13 cellular contexts compared by ENCODE assay signal in the genomic region with DNA sequence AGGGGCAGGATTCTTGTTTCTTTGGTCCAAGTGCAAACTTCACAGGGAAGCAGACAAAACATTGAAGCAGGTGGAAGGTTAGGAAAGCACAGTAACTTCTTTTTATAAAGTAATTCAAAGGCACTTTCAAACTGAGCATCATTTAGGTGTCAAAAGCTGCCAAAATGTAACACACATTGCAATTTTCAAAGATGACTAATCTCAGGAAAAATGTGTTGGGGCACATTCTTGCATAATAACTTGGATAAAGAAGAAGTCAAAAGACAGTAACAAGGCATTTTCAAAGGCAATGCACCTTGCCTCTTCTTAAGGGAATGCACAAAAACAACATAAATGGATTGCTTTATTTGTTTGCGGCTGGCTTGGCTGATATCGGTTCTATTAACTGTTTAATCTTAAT. TPM values are rescaled to one million over a fixed set of nuclear protein-coding genes. Genes with fewer than 3 reads are reported as not detected.
DNase-seq lines count a peak whose midpoint lies in the region; ATAC-seq, FAIRE-seq and TF ChIP-seq lines count a peak whose summit lies in the region.
"Had no signal": no experiment of that assay in that cellular context is flagged by ENCODE, and none has a peak within 500 bp of the region (broad histone marks: within the 10 kb centered on the region; RNA-seq: fewer than 3 reads in every experiment).

No MANE protein-coding gene starts in this region.

- TF ChIP-seq EP300 in HepG2 (IDR thresholded peaks at IDR 0.05; ENCODE audit: low read depth in 2 of 2, low read length in 2 of 2) (no peak), HepG2 (CRISPR knock-in tag; IDR thresholded peaks at IDR 0.05; ENCODE audit: borderline replicate concordance) (no peak), GM12878 (IDR thresholded peaks at IDR 0.05; ENCODE audit: borderline replicate concordance in 1 of 2, control insufficient read depth in 1 of 2, low read depth in 2 of 2, low read length in 2 of 2) (no peak)

- no peaks in the 10 kb centered on the region for H3K36me3 Mint-ChIP-seq in activated CD8-positive, alpha-beta T cell treated with anti-CD3 and anti-CD28 coated beads for 36 hours (ENCODE audit: low read depth)
- H3K36me3 Mint-ChIP-seq: activated naive CD4-positive, alpha-beta T cell treated with anti-CD3 and anti-CD28 coated beads, Interleukin-2, amount 50 U/mL, for 24 hours had no signal

- H3K4me1 ChIP-seq in HepG2 (ENCODE audit: insufficient read depth, low read length): peaks cover 6% of the 10 kb centered on the region
- peaks cover 0 to 12% (median 0%) of the 10 kb centered on the region in 4 donors for H3K4me1 ChIP-seq in right lobe of liver
- peaks cover 8% of the 10 kb centered on the region for H3K4me1 ChIP-seq in GM12878 (ENCODE audit: control insufficient read depth, insufficient read depth, low read length)

- POLR2A ChIA-PET in HepG2 (lab: Yijun Ruan, JAX) (no interaction called here), GM12878 (lab: Charles Lee) (no interaction called here)
- POLR2A ChIA-PET in activated CD8-positive, alpha-beta T cell treated with anti-CD3 and anti-CD28 coated beads for 36 hours (lab: Charles Lee): no interaction called here

- H2AFZ ChIP-seq in HepG2 (ENCODE audit: low read length) (no peak overlapping the region), GM12878 (ENCODE audit: control insufficient read depth, low read depth, low read length) (no peak overlapping the region)

- no peak for TF ChIP-seq RAD21 in HepG2 (CRISPR knock-in tag; IDR thresholded peaks at IDR 0.05)
- TF ChIP-seq RAD21 in GM12878 (IDR thresholded peaks at IDR 0.05; ENCODE audit: insufficient read depth, low read depth, low read length): no peak

- no peak overlapping the region for H3K4me3 ChIP-seq in HepG2 (replicated peaks in 1 of 3; ENCODE audit: insufficient read depth in 1 of 3, low read depth in 2 of 3, low read length in 3 of 3)
- H3K4me3 ChIP-seq in right lobe of liver: no peak overlapping the region
- no peak overlapping the region for H3K4me3 ChIP-seq in GM12878

- H3K9ac ChIP-seq in HepG2 (ENCODE audit: insufficient read depth, low read depth, low read length): no peak overlapping the region
- no peak overlapping the region for H3K9ac ChIP-seq in GM12878 (ENCODE audit: control insufficient read depth, insufficient read depth, low read length)

- H3K9me3 ChIP-seq in HepG2 (ENCODE audit: low read length) (no peaks in the 10 kb centered on the region), right lobe of liver (no peaks in the 10 kb centered on the region), GM12878 (replicated peaks; ENCODE audit: control insufficient read depth, insufficient read depth, low read length) (no peaks in the 10 kb centered on the region)
- H3K9me3 ChIP-seq: esophagus squamous epithelium, spleen had no signal

- ATAC-seq in HepG2: no peak
- ATAC-seq in right lobe of liver: no peak
- ATAC-seq in GM12878: no peak
- ATAC-seq in activated CD8-positive, alpha-beta T cell treated with anti-CD3 and anti-CD28 coated beads for 36 hours: no peak
- ATAC-seq in HG02588 (IDR thresholded peaks at IDR 0.05; ENCODE audit: unreplicated experiment): no peak
- ATAC-seq in HG03159 (IDR thresholded peaks at IDR 0.05; ENCODE audit: unreplicated experiment): no peak
- ATAC-seq in HG02798 (IDR thresholded peaks at IDR 0.05; ENCODE audit: poor library complexity, unreplicated experiment): no peak

- H3K27ac ChIP-seq in HepG2 (ENCODE audit: extremely low read length, insufficient read depth, low read length) (no peak overlapping the region), right lobe of liver (no peak overlapping the region), GM12878 (ENCODE audit: control insufficient read depth, insufficient read depth) (no peak overlapping the region)

- TF ChIP-seq CTCF in HepG2 (CRISPR knock-in tag; IDR thresholded peaks at IDR 0.05) (no peak), right lobe of liver (IDR thresholded peaks at IDR 0.05) (no peak), GM12878 (IDR thresholded peaks at IDR 0.05 in 2 of 3, conservative IDR thresholded peaks at IDR 0.05 in 1 of 3; ENCODE audit: control insufficient read depth in 2 of 3, extremely low read depth in 1 of 3, insufficient read depth in 1 of 3, low read depth in 3 of 3, low read length in 3 of 3) (no peak)
- no peak for TF ChIP-seq CTCF in activated CD8-positive, alpha-beta T cell treated with anti-CD3 and anti-CD28 coated beads for 36 hours (IDR thresholded peaks at IDR 0.05)

- H3K4me3 Mint-ChIP-seq in activated CD8-positive, alpha-beta T cell treated with anti-CD3 and anti-CD28 coated beads for 36 hours: no peak overlapping the region
- H3K4me3 Mint-ChIP-seq: activated naive CD4-positive, alpha-beta T cell treated with anti-CD3 and anti-CD28 coated beads, Interleukin-2, amount 50 U/mL, for 24 hours had no signal

- no TSS peak for BruUV-seq in HepG2 (replicated peaks; lab: Mats Ljungman, UMichigan)
- BruUV-seq in GM12878 (replicated peaks; lab: Mats Ljungman, UMichigan): no TSS peak

- no peak overlapping the region for H3K27ac Mint-ChIP-seq in activated CD8-positive, alpha-beta T cell treated with anti-CD3 and anti-CD28 coated beads for 36 hours
- H3K27ac Mint-ChIP-seq: activated naive CD4-positive, alpha-beta T cell treated with anti-CD3 and anti-CD28 coated beads, Interleukin-2, amount 50 U/mL, for 24 hours had no signal

- in situ Hi-C loops in HepG2 (cut with HindIII; ENCODE audit: extremely low pct_ligation_motif_present, low pct_unique_long_range_greater_than_20kb): no loop called here
- in situ Hi-C loops in GM12878 (cut with MboI): no loop called here

- RAD21 ChIA-PET in GM12878 (lab: Charles Lee; ENCODE audit: unreplicated experiment): interaction anchor here (0.8 to 6.5 kb wide), 4 partner anchors 36 to 566 kb away, joined by 4 to 57 read pairs (median 9); no protein-coding TSS in a partner anchor

- H3K4me2 ChIP-seq in HepG2 (ENCODE audit: low read depth, low read length): no peak overlapping the region
- no peak overlapping the region for H3K4me2 ChIP-seq in GM12878 (ENCODE audit: control insufficient read depth, insufficient read depth)

- no peak for DNase-seq in HepG2 (ENCODE audit: low spot score)
- no peak for DNase-seq in right lobe of liver
- DNase-seq in GM12878 (ENCODE audit: low read depth, low spot score): no peak
- DNase-seq in iris pigment epithelial cell (ENCODE audit: low read depth): peak; percentile 66
- no peak for DNase-seq in activated CD8-positive, alpha-beta T cell treated with anti-CD3 and anti-CD28 coated beads for 36 hours
- DNase-seq: DMS53, esophagus squamous epithelium, nucleus accumbens, spleen had no signal

- H3K79me2 ChIP-seq in HepG2 (ENCODE audit: insufficient read depth, low read length) (no peaks in the 10 kb centered on the region), GM12878 (ENCODE audit: control insufficient read depth, insufficient read depth, low read length) (no peaks in the 10 kb centered on the region)

- H3K36me3 ChIP-seq in HepG2 (replicated peaks in 1 of 2; ENCODE audit: control insufficient read depth in 1 of 2, insufficient read depth in 2 of 2, low read length in 2 of 2) (no peaks in the 10 kb centered on the region), right lobe of liver (no peaks in the 10 kb centered on the region), GM12878 (ENCODE audit: control insufficient read depth in 2 of 2, insufficient read depth in 2 of 2, low read length in 1 of 2) (no peaks in the 10 kb centered on the region)

- H3K27me3 Mint-ChIP-seq in activated CD8-positive, alpha-beta T cell treated with anti-CD3 and anti-CD28 coated beads for 36 hours: peaks cover 40% of the 10 kb centered on the region

- SMC1A ChIA-PET in GM12878 (lab: Charles Lee; ENCODE audit: uncharacterized antibody, unreplicated experiment): interaction anchor here (0.8 to 3.5 kb wide), 11 partner anchors 8 to 566 kb away, joined by 3 to 17 read pairs (median 5); no protein-coding TSS in a partner anchor

- CTCF ChIA-PET in HepG2 (lab: Yijun Ruan, JAX; ENCODE audit: low intra/inter-chr PET ratio, low total read pairs): no interaction called here
- CTCF ChIA-PET in GM12878 (lab: Yijun Ruan, JAX): interaction anchor here (1.0 to 4.9 kb wide), 3 partner anchors 13 to 36 kb away, joined by 3 to 31 read pairs (median 4); no protein-coding TSS in a partner anchor
- CTCF ChIA-PET in activated CD8-positive, alpha-beta T cell treated with anti-CD3 and anti-CD28 coated beads for 36 hours (lab: Charles Lee): no interaction called here

- 16% methylated on average over 2 of the region's 2 CpGs for WGBS in HepG2 (ENCODE audit: low lambda C conversion rate)
- WGBS in right lobe of liver (ENCODE audit: insufficient coverage, low coverage, low lambda C conversion rate, missing lambda C conversion rate): 57% methylated on average over 2 of the region's 2 CpGs
- WGBS in GM12878 (ENCODE audit: insufficient coverage, insufficient replicate concordance, low lambda C conversion rate, missing lambda C conversion rate): 50% methylated on average over 2 of the region's 2 CpGs

- H4K20me1 ChIP-seq in HepG2 (ENCODE audit: insufficient read depth, low read length): no peaks in the 10 kb centered on the region
- no peaks in the 10 kb centered on the region for H4K20me1 ChIP-seq in GM12878 (ENCODE audit: control insufficient read depth, insufficient read depth)

- H3K27me3 ChIP-seq in HepG2 (ENCODE audit: control insufficient read depth in 1 of 2, insufficient read depth in 2 of 2, low read length in 2 of 2) (peaks cover 0 to 27% of the 10 kb centered on the region in 2 experiments; a peak in 3 of 5 replicates), right lobe of liver (peaks cover 0 to 6% of the 10 kb centered on the region in 2 donors), GM12878 (replicated peaks in 1 of 2; ENCODE audit: control insufficient read depth in 2 of 2, insufficient read depth in 2 of 2, low read length in 1 of 2) (peaks cover 0 to 10% of the 10 kb centered on the region in 2 experiments; a peak in 1 of 4 replicates)

- TF ChIP-seq POLR2A in HepG2 (IDR thresholded peaks at IDR 0.05; ENCODE audit: insufficient read depth in 1 of 2, low read depth in 2 of 2, low read length in 2 of 2): no peak
- no peak for TF ChIP-seq POLR2A in right lobe of liver (IDR thresholded peaks at IDR 0.05)
- TF ChIP-seq POLR2A in GM12878 (IDR thresholded peaks at IDR 0.05; ENCODE audit: low read depth, low read length): no peak

- FAIRE-seq in HepG2 (lab: Jason Lieb, UNC) (no peak), GM12878 (lab: Jason Lieb, UNC) (no peak)

- H3K9me3 Mint-ChIP-seq in activated CD8-positive, alpha-beta T cell treated with anti-CD3 and anti-CD28 coated beads for 36 hours: no peaks in the 10 kb centered on the region
- H3K9me3 Mint-ChIP-seq: activated naive CD4-positive, alpha-beta T cell treated with anti-CD3 and anti-CD28 coated beads, Interleukin-2, amount 50 U/mL, for 24 hours had no signal

- intact Hi-C loops in HepG2 (cut with micrococcal nuclease; ENCODE audit: unreplicated experiment): no loop called here
- intact Hi-C loops in right lobe of liver (cut with DNase I): no loop called here
- intact Hi-C loops in GM12878 (cut with micrococcal nuclease; ENCODE audit: unreplicated experiment): no loop called here
- intact Hi-C loops in activated CD8-positive, alpha-beta T cell treated with anti-CD3 and anti-CD28 coated beads for 36 hours (cut with micrococcal nuclease): no loop called here

- peaks cover 12% of the 10 kb centered on the region for H3K4me1 Mint-ChIP-seq in activated CD8-positive, alpha-beta T cell treated with anti-CD3 and anti-CD28 coated beads for 36 hours (ENCODE audit: low read depth)

RNA-seq across cellular contexts. Expression of a gene that starts 3.6 kb away (rescaled TPM):
- total RNA-seq in HepG2 (2016; rRNA removed; fragmentation: Illumina TruSeq; extraction: Trizol) (not detected in 2 replicates), right lobe of liver (1 to 10 TPM in 3 of 6 experiments, under 1 TPM in 3; 0.62 to 2.5 (median 1.0) TPM), GM12878 (2014; rRNA removed) (6.3 and 8.2 TPM in 2 replicates), GM12878 (2014; rRNA removed; fragmentation: Illumina TruSeq; extraction: Trizol) (8.0 and 8.6 TPM in 2 replicates), GM12878 (2021) (10.0 and 10.1 TPM in 2 replicates)
- not detected in 2 replicates for total RNA-seq in HepG2 (2016; cell fraction: cytosol; rRNA removed; fragmentation: Illumina TruSeq; extraction: Trizol; ENCODE audit: low read depth)
- not detected in 2 replicates for total RNA-seq in HepG2 (2016; cell fraction: insoluble cytoplasmic fraction; rRNA removed; fragmentation: Illumina TruSeq; extraction: Trizol)
- not detected in 2 replicates for total RNA-seq in HepG2 (2016; cell fraction: membrane; rRNA removed; fragmentation: Illumina TruSeq; extraction: Trizol)
- not detected in 2 replicates for total RNA-seq in HepG2 (2016; cell fraction: nucleus; rRNA removed; fragmentation: Illumina TruSeq; extraction: Trizol)
- polyA plus RNA-seq in HepG2 (2011; rRNA removed) (not detected in 2 replicates), GM12878 (2011; rRNA removed) (2.3 and 2.6 TPM in 2 replicates), GM12878 (2014; fragmentation: Illumina TruSeq; extraction: Trizol) (3.8 and 4.9 TPM in 2 replicates), GM12878 (2014; fragmentation: Nextera tagmentation; extraction: Ambion mirVana) (1 to 10 TPM; 1.6 to 3.0 TPM), GM12878 (2014; rRNA removed) (2.5 and 2.6 TPM in 2 replicates), GM12878 (2016; fragmentation: Nextera tagmentation; extraction: Ambion mirVana) (1 to 10 TPM; 2.6 to 3.3 TPM)
- polyA plus RNA-seq in HepG2 (2011; cell fraction: cytosol; rRNA removed): not detected in 2 replicates
- polyA plus RNA-seq in HepG2 (2011; cell fraction: nucleus; rRNA removed): not detected in 2 replicates
- polyA plus RNA-seq in HepG2 (2012): not detected in 2 replicates
- polyA plus RNA-seq in HepG2 (2016; cell fraction: cytosol; fragmentation: Illumina TruSeq; extraction: Trizol; ENCODE audit: low read depth): not detected in 2 replicates
- not detected in 2 replicates for polyA plus RNA-seq in HepG2 (2016; cell fraction: insoluble cytoplasmic fraction; fragmentation: Illumina TruSeq; extraction: Trizol; ENCODE audit: low read depth)
- not detected in 2 replicates for polyA plus RNA-seq in HepG2 (2016; cell fraction: membrane; fragmentation: Illumina TruSeq; extraction: Trizol; ENCODE audit: low read depth)
- not detected in 2 replicates for polyA plus RNA-seq in HepG2 (2016; cell fraction: nucleus; fragmentation: Illumina TruSeq; extraction: Trizol; ENCODE audit: insufficient read depth, low read depth)
- polyA minus RNA-seq in HepG2 (2011; rRNA and poly(A)+ RNA removed; ENCODE audit: low replicate concordance): 1.2 TPM in 1 of 2 replicates, not detected in the other
- not detected in 2 replicates for polyA minus RNA-seq in HepG2 (2011; cell fraction: cytosol; rRNA and poly(A)+ RNA removed)
- polyA minus RNA-seq in HepG2 (2011; cell fraction: nucleus; rRNA and poly(A)+ RNA removed): not detected in 2 replicates
- total RNA-seq in GM12878 (2013; cell fraction: nucleolus; rRNA removed): 4.2 and 4.7 TPM in 2 replicates
- polyA plus RNA-seq in GM12878 (2011; ENCODE audit: low read depth): not detected
- 1.6 and 2.1 TPM in 2 replicates for polyA plus RNA-seq in GM12878 (2011; cell fraction: cytosol; rRNA removed)
- 1.9 and 2.3 TPM in 2 replicates for polyA plus RNA-seq in GM12878 (2011; cell fraction: nucleus; rRNA removed)
- 0.03 and 0.08 TPM in 2 replicates for polyA plus RNA-seq in GM12878 (2012)
- 12.4 and 17.6 TPM in 2 replicates for polyA minus RNA-seq in GM12878 (2011; rRNA and poly(A)+ RNA removed)
- polyA minus RNA-seq in GM12878 (2011; cell fraction: cytosol; rRNA and poly(A)+ RNA removed): 1.6 and 2.6 TPM in 2 replicates
- polyA minus RNA-seq in GM12878 (2011; cell fraction: nucleus; rRNA and poly(A)+ RNA removed): 2.9 and 4.6 TPM in 2 replicates
- total RNA-seq in activated CD8-positive, alpha-beta T cell treated with anti-CD3 and anti-CD28 coated beads for 36 hours: not detected
